18 cellular contexts compared by ENCODE assay signal in genomic region chr5:103256178-103256577, GRCh38. TPM values are rescaled to one million over a fixed set of nuclear protein-coding genes. Genes with fewer than 3 reads are reported as not detected.
A peak's percentile ranks its signal among the peaks of the same experiment; 100 is the strongest.
DNase-seq lines count a peak whose midpoint lies in the region; ATAC-seq, FAIRE-seq and TF ChIP-seq lines count a peak whose summit lies in the region.
"Had no signal": no experiment of that assay in that cellular context is flagged by ENCODE, and none has a peak within 500 bp of the region (broad histone marks: within the 10 kb centered on the region; RNA-seq: fewer than 3 reads in every experiment).

No MANE protein-coding gene starts in this region.

- H3K36me3 ChIP-seq in GM23338 (ENCODE audit: insufficient read depth), result no peaks in the 10 kb centered on the region
- H3K36me3 ChIP-seq in bronchial epithelial cell (ENCODE audit: control insufficient read depth, insufficient read depth, low read length), result no peaks in the 10 kb centered on the region
- no peaks in the 10 kb centered on the region for H3K36me3 ChIP-seq in mucosa of rectum (ENCODE audit: control insufficient read depth in 2 of 2, insufficient read depth in 2 of 2, low read length in 2 of 2)
- H3K36me3 ChIP-seq: ascending aorta had no signal

- H3K9me2 ChIP-seq in GM23338 (ENCODE audit: insufficient read depth), result no peaks in the 10 kb centered on the region

- peaks cover 9% of the 10 kb centered on the region for H3K27me3 ChIP-seq in CD4-positive, alpha-beta T cell (ENCODE audit: control insufficient read depth, insufficient read depth, low read length)
- H3K27me3 ChIP-seq in GM23338 (ENCODE audit: insufficient read depth) (no peaks in the 10 kb centered on the region), bronchial epithelial cell (ENCODE audit: control insufficient read depth, insufficient read depth, low read length) (no peaks in the 10 kb centered on the region), mucosa of rectum (ENCODE audit: control insufficient read depth in 2 of 2, insufficient read depth in 2 of 2, low read length in 2 of 2) (no peaks in the 10 kb centered on the region)
- H3K27me3 ChIP-seq: ascending aorta had no signal

- CTCF ChIA-PET in CD4-positive, alpha-beta T cell (lab: Charles Lee), result no interaction called here

- peaks cover 17% of the 10 kb centered on the region for H3K79me2 ChIP-seq in GM23338 (replicated peaks; ENCODE audit: insufficient read depth)

- H3K4me3 ChIP-seq in GM23338 (no peak overlapping the region), bronchial epithelial cell (ENCODE audit: low read depth, low read length) (no peak overlapping the region), mucosa of rectum (ENCODE audit: low read length in 2 of 2) (no peak overlapping the region)
- H3K4me3 ChIP-seq: ascending aorta had no signal

- no peaks in the 10 kb centered on the region for H3K9me3 Mint-ChIP-seq in CD4-positive, alpha-beta T cell
- no peaks in the 10 kb centered on the region for H3K9me3 Mint-ChIP-seq in GM23338
- H3K9me3 Mint-ChIP-seq: activated T-cell treated with anti-CD3 and anti-CD28 coated beads, Interleukin-2, amount 50 U/mL, for 24 hours; mesothelial cell of epicardium; T-cell had no signal

- H3K4me1 ChIP-seq in GM23338 (ENCODE audit: insufficient read depth) (peaks cover 11% of the 10 kb centered on the region), mucosa of rectum (ENCODE audit: control insufficient read depth in 2 of 2, insufficient read depth in 2 of 2, low read length in 2 of 2) (peaks cover 4 to 14% of the 10 kb centered on the region in 2 donors)

- no peak for TF ChIP-seq CTCF in CD4-positive, alpha-beta T cell (IDR thresholded peaks at IDR 0.05)
- TF ChIP-seq CTCF in GM23338 (conservative IDR thresholded peaks at IDR 0.05; ENCODE audit: low read depth in 2 of 2) (peak; percentile 16 to 56; a peak in 3 of 4 replicates), bronchial epithelial cell (IDR thresholded peaks at IDR 0.05; ENCODE audit: insufficient read depth, low read length, severe bottlenecking) (peak; percentile 10)

- peaks cover 17% of the 10 kb centered on the region for H3K4me1 Mint-ChIP-seq in CD4-positive, alpha-beta T cell (ENCODE audit: low read depth)
- peaks cover 11% of the 10 kb centered on the region for H3K4me1 Mint-ChIP-seq in GM23338

- H3K27ac ChIP-seq in CD4-positive, alpha-beta T cell (ENCODE audit: low read depth, low read length), result no peak overlapping the region
- H3K27ac ChIP-seq in GM23338 (ENCODE audit: low read depth) (no peak overlapping the region), mucosa of rectum (ENCODE audit: low read depth in 2 of 2, low read length in 2 of 2) (peak overlapping the region; percentile 61 to 80)
- H3K27ac ChIP-seq: ascending aorta had no signal

- no peak overlapping the region for H3K27ac Mint-ChIP-seq in CD4-positive, alpha-beta T cell
- H3K27ac Mint-ChIP-seq in GM23338, result no peak overlapping the region
- H3K27ac Mint-ChIP-seq: activated CD4-positive, alpha-beta T cell treated with anti-CD3 and anti-CD28 coated beads for 36 hours; activated T-cell treated with anti-CD3 and anti-CD28 coated beads, Interleukin-2, amount 50 U/mL, for 24 hours; CD8-positive, alpha-beta memory T cell; mesothelial cell of epicardium; T-cell had no signal

- peak overlapping the region; percentile 20 for H3K4me3 Mint-ChIP-seq in CD4-positive, alpha-beta T cell
- H3K4me3 Mint-ChIP-seq in GM23338, result no peak overlapping the region
- H3K4me3 Mint-ChIP-seq: activated CD4-positive, alpha-beta T cell treated with anti-CD3 and anti-CD28 coated beads for 36 hours; activated T-cell treated with anti-CD3 and anti-CD28 coated beads, Interleukin-2, amount 50 U/mL, for 24 hours; mesothelial cell of epicardium; T-cell had no signal

- DNase-seq in CD4-positive, alpha-beta T cell, result no peak
- DNase-seq in GM23338 (ENCODE audit: low spot score) (no peak), bronchial epithelial cell (ENCODE audit: low read depth) (no peak), UCSD-AML1 (lab: John Stamatoyannopoulos, UW; ENCODE audit: unreplicated experiment) (no peak), NCI-H526 treated with DMSO at 0.1 percent for 48 hours (lab: John Stamatoyannopoulos, UW) (no peak), NCI-H226 (no peak)
- DNase-seq: activated CD4-positive, alpha-beta T cell treated with anti-CD3 and anti-CD28 coated beads for 36 hours; activated T-cell treated with anti-CD3 and anti-CD28 coated beads, Interleukin-2, amount 50 U/mL, for 24 hours; CD8-positive, alpha-beta memory T cell; NCI-H146; NK-92 treated with Interleukin-12 subunit alpha and Interleukin-12 subunit beta, amount 100 ng/mL, for 24 hours; stimulated activated CD4-positive, alpha-beta T cell treated with anti-CD3 and anti-CD28 coated beads, Interleukin-2, amount 100 ng/mL, for 48 hours; stimulated activated naive CD8-positive, alpha-beta T cell treated with anti-CD3 and anti-CD28 coated beads, Interleukin-15, Interleukin-2, amounts not matched to agents 100 U/mL and 50 U/mL, for 24 hours; T-cell had no signal

- no peak for FAIRE-seq in bronchial epithelial cell (lab: Jason Lieb, UNC)

- no peak for ATAC-seq in CD4-positive, alpha-beta T cell (ENCODE audit: poor library complexity)
- ATAC-seq in GM23338 (no peak), GM18517 (IDR thresholded peaks at IDR 0.05; ENCODE audit: unreplicated experiment) (no peak)
- ATAC-seq: activated CD4-positive, alpha-beta T cell treated with anti-CD3 and anti-CD28 coated beads for 36 hours; stimulated activated naive CD8-positive, alpha-beta T cell treated with anti-CD3 and anti-CD28 coated beads, Interleukin-15, Interleukin-2, amounts not matched to agents 100 U/mL and 50 U/mL, for 24 hours; T-cell had no signal

- H2AFZ ChIP-seq in GM23338, result peak overlapping the region; percentile 83; the same call in 1 of the 2 replicates

- H3K27me3 Mint-ChIP-seq in CD4-positive, alpha-beta T cell, result peaks cover 15% of the 10 kb centered on the region
- H3K27me3 Mint-ChIP-seq in GM23338 (ENCODE audit: insufficient read depth, low read depth, poor library complexity), result no peaks in the 10 kb centered on the region

- peaks cover 6% of the 10 kb centered on the region; the same call in 1 of the 2 replicates for H4K20me1 ChIP-seq in GM23338 (replicated peaks; ENCODE audit: insufficient read depth)

- no peaks in the 10 kb centered on the region for H3F3A ChIP-seq in GM23338 (replicated peaks; ENCODE audit: low read depth)

- no peaks in the 10 kb centered on the region for H3K9me3 ChIP-seq in CD4-positive, alpha-beta T cell (ENCODE audit: control insufficient read depth, low read length)
- H3K9me3 ChIP-seq in mucosa of rectum (ENCODE audit: control insufficient read depth in 2 of 2, low read length in 2 of 2), result no peaks in the 10 kb centered on the region
- H3K9me3 ChIP-seq: ascending aorta had no signal

- no peaks in the 10 kb centered on the region for H3K36me3 Mint-ChIP-seq in CD4-positive, alpha-beta T cell (ENCODE audit: low read depth)
- H3K36me3 Mint-ChIP-seq in GM23338 (ENCODE audit: low read depth), result no peaks in the 10 kb centered on the region
- H3K36me3 Mint-ChIP-seq: mesothelial cell of epicardium, T-cell had no signal

- peak overlapping the region in 1 of 2 donors; percentile 18 for H3K9ac ChIP-seq in mucosa of rectum (ENCODE audit: low read depth in 1 of 2, low read length in 2 of 2)

- no peak overlapping the region for H3K4me2 ChIP-seq in GM23338

- intact Hi-C loops in CD4-positive, alpha-beta T cell (cut with DNase I, micrococcal nuclease), result loop anchor here in 1 of 2 experiments (5.0 to 10.0 kb wide), 3 partner anchors 134 to 501 kb away; partner anchors contain the start of genes GIN1, NUDT12, PAM and PPIP5K2

- POLR2A ChIA-PET in CD4-positive, alpha-beta T cell (lab: Charles Lee), result interaction anchor here (5.6 kb wide), 1 partner anchor 136 kb away, joined by 46 read pairs; the partner anchor contains the start of genes GIN1 and PPIP5K2

TF ChIP-seq in GM23338, 12 proteins besides CTCF, POLR2A, EP300 and RAD21:
- TF ChIP-seq ZNF114 (CRISPR knock-in tag; IDR thresholded peaks at IDR 0.05), result no peak
- no peak for TF ChIP-seq CREB1 (CRISPR knock-in tag; IDR thresholded peaks at IDR 0.05; ENCODE audit: low read depth)
- TF ChIP-seq ZNF331 (CRISPR knock-in tag; IDR thresholded peaks at IDR 0.05; ENCODE audit: low read depth), result no peak

RNA-seq across cellular contexts. Expression of gene MACIR, which starts 2.4 kb away (rescaled TPM):
- total RNA-seq in CD4-positive, alpha-beta T cell, result 1 to 10 TPM; 1.3 to 1.6 TPM
- 26.4 and 27.6 TPM in 2 replicates for total RNA-seq in GM23338 (2014; rRNA removed; shearing (Covaris generic))
- polyA plus RNA-seq in GM23338 (2016; fragmentation: Nextera tagmentation; extraction: Ambion mirVana), result 11.7 and 13.4 TPM in 2 replicates
- total RNA-seq in bronchial epithelial cell, result 10.8 and 11.6 TPM in 2 replicates

Comparison
In these comparisons a context has a peak if more than half of its experiments do, and no peak if none do; other contexts are left out.
1. H3K27ac ChIP-seq: peak in mucosa of rectum (2 of 2); none in CD4-positive, alpha-beta T cell (single experiment) and GM23338 (single experiment).